ENCODE assay signal across 8 cellular contexts in the genomic region with DNA sequence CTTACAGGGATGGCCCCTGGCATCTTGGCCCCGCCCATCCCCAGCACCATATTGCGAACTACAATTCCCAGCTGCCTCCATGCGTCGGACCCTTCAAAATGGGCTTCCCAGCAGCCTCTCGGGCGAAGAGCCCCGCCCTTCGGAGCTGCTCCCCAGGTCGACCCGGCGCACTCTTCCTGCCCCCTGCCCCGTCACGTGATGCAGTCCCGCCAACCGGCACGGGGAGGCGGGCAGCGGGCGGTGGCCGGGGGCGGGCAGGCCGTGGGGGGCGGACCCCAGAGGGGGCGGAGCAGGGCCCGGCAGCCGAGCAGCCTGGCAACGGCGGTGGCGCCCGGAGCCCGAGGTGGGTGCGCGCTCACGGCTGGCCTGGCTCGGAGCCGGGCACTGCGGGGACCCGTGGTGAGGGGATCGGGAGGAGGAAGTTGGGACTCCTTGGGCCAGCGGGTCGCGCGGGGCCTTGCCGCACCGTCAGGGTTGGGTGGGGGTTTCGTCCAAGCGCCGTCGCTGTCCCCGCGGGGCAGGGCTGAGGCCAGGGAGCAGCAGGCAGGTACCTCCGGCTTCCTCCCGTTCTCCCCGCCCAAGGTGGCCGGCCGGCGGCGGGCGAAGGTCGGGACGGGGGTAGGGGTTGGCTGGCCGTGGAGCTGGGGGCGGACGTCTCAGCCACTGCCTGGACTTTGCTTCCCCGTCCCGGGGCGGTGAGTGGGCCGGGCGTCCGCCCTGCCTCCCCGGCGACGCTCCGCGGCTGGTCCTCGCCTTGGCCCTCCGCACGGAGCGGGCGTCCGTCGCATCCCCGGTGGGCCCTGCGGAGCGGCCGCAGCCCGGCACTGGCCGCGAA. TPM values are rescaled to one million over a fixed set of nuclear protein-coding genes. Genes with fewer than 3 reads are reported as not detected.
DNase-seq lines count a peak whose midpoint lies in the region; ATAC-seq, FAIRE-seq and TF ChIP-seq lines count a peak whose summit lies in the region.

Gene MTM1 (plus strand): TSS at position 302 of the 835 bp plus-strand sequence. CDS start 23,994 bp downstream, outside the sequence.

- H3K27ac ChIP-seq in ovary = peak within 1 kb of the TSS in 1 of 2 donors; percentile 36
- peak within 1 kb of the TSS; percentile 64 to 81 (median 68) for H3K27ac ChIP-seq in thyroid gland

- H3K9me3 Mint-ChIP-seq in activated naive CD8-positive, alpha-beta T cell treated with anti-CD3 and anti-CD28 coated beads, Interleukin-2, amount 50 U/mL, for 24 hours = no peaks in the 10 kb centered on the region

- H3K36me3 Mint-ChIP-seq in activated naive CD8-positive, alpha-beta T cell treated with anti-CD3 and anti-CD28 coated beads, Interleukin-2, amount 50 U/mL, for 24 hours (ENCODE audit: low read depth) = no peaks in the 10 kb centered on the region

- H3K4me3 ChIP-seq in ovary = peak within 1 kb of the TSS; percentile 57
- peak within 1 kb of the TSS in 2 of 3 donors; percentile 51 to 55 for H3K4me3 ChIP-seq in thyroid gland (replicated peaks in 1 of 3)

- H3K27me3 ChIP-seq in ovary (no peaks in the 10 kb centered on the region), thyroid gland (no peaks in the 10 kb centered on the region)

- TF ChIP-seq POLR2A in GM12892 (IDR thresholded peaks at IDR 0.05; ENCODE audit: low read depth, low read length) (0 out of 2 replicates have a peak, but pooled peaks have one; percentile 22), ovary (IDR thresholded peaks at IDR 0.05) (peak; percentile 61), thyroid gland (IDR thresholded peaks at IDR 0.05) (peak in 1 of 2 donors; percentile 82)

- intact Hi-C loops in Right ventricle myocardium superior (cut with DNase I) (no loop called here), ovary (cut with DNase I) (loop anchor here in 1 of 4 donors (10.0 kb wide), 1 partner anchor 64 kb away; no protein-coding TSS in a partner anchor), thyroid gland (cut with DNase I) (no loop called here)

- 29 to 42% (median 31%) methylated on average over 51 to 89 of the region's 89 CpGs for WGBS in ovary, 3 donors
- WGBS in thyroid gland, 2 donors = 3% methylated on average over 7 of the region's 89 CpGs; no CpG with 5 or more reads in 1 of the 2 donors

- peaks cover 40% of the 10 kb centered on the region for H3K4me1 Mint-ChIP-seq in activated naive CD8-positive, alpha-beta T cell treated with anti-CD3 and anti-CD28 coated beads, Interleukin-2, amount 50 U/mL, for 24 hours

- no peaks in the 10 kb centered on the region for H3K36me3 ChIP-seq in ovary
- no peaks in the 10 kb centered on the region for H3K36me3 ChIP-seq in thyroid gland

- TF ChIP-seq CTCF in ovary (IDR thresholded peaks at IDR 0.05) (no peak), thyroid gland (IDR thresholded peaks at IDR 0.05) (no peak)

- peak within 1 kb of the TSS; percentile 67 for H3K27ac Mint-ChIP-seq in activated naive CD8-positive, alpha-beta T cell treated with anti-CD3 and anti-CD28 coated beads, Interleukin-2, amount 50 U/mL, for 24 hours

- peak within 1 kb of the TSS; percentile 82 for H3K4me3 Mint-ChIP-seq in activated naive CD8-positive, alpha-beta T cell treated with anti-CD3 and anti-CD28 coated beads, Interleukin-2, amount 50 U/mL, for 24 hours

- ATAC-seq in HG02840 (IDR thresholded peaks at IDR 0.05; ENCODE audit: low FRiP score, unreplicated experiment) (peak; percentile 94), Right ventricle myocardium superior (ENCODE audit: poor library complexity) (peak; percentile 98)
- peak; percentile 87 for ATAC-seq in activated naive CD8-positive, alpha-beta T cell treated with anti-CD3 and anti-CD28 coated beads, Interleukin-2, amount 50 U/mL, for 24 hours

- peak; percentile 90 for FAIRE-seq in GM12892 (lab: Jason Lieb, UNC)

- no peaks in the 10 kb centered on the region for H3K9me3 ChIP-seq in ovary
- H3K9me3 ChIP-seq in thyroid gland = no peaks in the 10 kb centered on the region

- H3K4me1 ChIP-seq in ovary (ENCODE audit: insufficient read depth) = peaks cover 3% of the 10 kb centered on the region
- H3K4me1 ChIP-seq in thyroid gland = peaks cover 16 to 23% of the 10 kb centered on the region in 2 donors

- no peak for TF ChIP-seq EP300 in ovary (IDR thresholded peaks at IDR 0.05)

- DNase-seq in GM12892 (ENCODE audit: insufficient read length) (peak; percentile 81), NCI-H1436 (lab: John Stamatoyannopoulos, UW) (peak; percentile 98), SW480 (ENCODE audit: low spot score) (peak; percentile 95), Right ventricle myocardium superior (peak; percentile 95), ovary (peak; percentile 93 to 94 (median 93)), thyroid gland (peak; percentile 93 to 95)
- peak; percentile 89 for DNase-seq in activated naive CD8-positive, alpha-beta T cell treated with anti-CD3 and anti-CD28 coated beads, Interleukin-2, amount 50 U/mL, for 24 hours

- no peaks in the 10 kb centered on the region for H3K27me3 Mint-ChIP-seq in activated naive CD8-positive, alpha-beta T cell treated with anti-CD3 and anti-CD28 coated beads, Interleukin-2, amount 50 U/mL, for 24 hours

RNA-seq across cellular contexts. Expression of gene MTM1, which starts in this region (rescaled TPM):
- polyA plus RNA-seq in GM12892 (2012; ENCODE audit: missing spikeins) = 4.6 TPM
- total RNA-seq in Right ventricle myocardium superior (8.7 TPM), ovary (10 to 100 TPM; 13.4 to 28.3 (median 25.3) TPM), thyroid gland (10 to 100 TPM; 16.3 to 50.0 (median 22.8) TPM)
- polyA plus RNA-seq in ovary = 10 to 100 TPM in 1 of 2 donors, 1 to 10 TPM in 1; 8.8 to 13.5 TPM
